In genomic region chr20:47656313-47656712, GRCh38 we compare ENCODE assay signal across 27 cellular contexts.
DNase-seq lines count a peak whose midpoint lies in the region; ATAC-seq, FAIRE-seq and TF ChIP-seq lines count a peak whose summit lies in the region.
"Had no signal": no experiment of that assay in that cellular context is flagged by ENCODE, and none has a peak within 500 bp of the region (broad histone marks: within the 10 kb centered on the region; RNA-seq: fewer than 3 reads in every experiment).

No MANE protein-coding gene starts in this region.

- FAIRE-seq in HTR-8/SVneo (lab: Jason Lieb, UNC): peak; percentile 28

- no peak overlapping the region for H3K4me3 ChIP-seq in right atrium auricular region
- H3K4me3 ChIP-seq: lower lobe of right lung, mucosa of descending colon, SJSA1, skin epidermis, suprapubic skin, upper lobe of left lung had no signal

- no peak overlapping the region for H3K27ac ChIP-seq in right atrium auricular region
- H3K27ac ChIP-seq: lower lobe of right lung, SJSA1, skin epidermis, suprapubic skin, upper lobe of left lung had no signal

- H3K36me3 ChIP-seq in right atrium auricular region: peaks cover 38% of the 10 kb centered on the region

- H3K9me3 ChIP-seq in right atrium auricular region: no peaks in the 10 kb centered on the region
- H3K9me3 ChIP-seq: lower lobe of right lung, mucosa of descending colon, SJSA1, suprapubic skin, upper lobe of left lung had no signal

- no peaks in the 10 kb centered on the region for H3K27me3 Mint-ChIP-seq in CD14-positive monocyte (ENCODE audit: low read depth in 3 of 3)
- H3K27me3 Mint-ChIP-seq in central memory CD8-positive, alpha-beta T cell: no peaks in the 10 kb centered on the region
- H3K27me3 Mint-ChIP-seq: activated CD4-positive, alpha-beta memory T cell treated with anti-CD3 and anti-CD28 coated beads for 36 hours; activated naive CD4-positive, alpha-beta T cell treated with anti-CD3 and anti-CD28 coated beads, Interleukin-2, amount 50 U/mL, for 24 hours; activated T-helper 17 cell treated with anti-CD3 and anti-CD28 coated beads, Interleukin-2, amount 50 U/mL, for 72 hours had no signal

- H3K4me3 Mint-ChIP-seq in CD14-positive monocyte: no peak overlapping the region
- H3K4me3 Mint-ChIP-seq in central memory CD8-positive, alpha-beta T cell: no peak overlapping the region
- H3K4me3 Mint-ChIP-seq: activated CD4-positive, alpha-beta memory T cell treated with anti-CD3 and anti-CD28 coated beads for 36 hours; activated naive CD4-positive, alpha-beta T cell treated with anti-CD3 and anti-CD28 coated beads, Interleukin-2, amount 50 U/mL, for 24 hours; activated T-helper 17 cell treated with anti-CD3 and anti-CD28 coated beads, Interleukin-2, amount 50 U/mL, for 72 hours; nephron had no signal

- H3K27ac Mint-ChIP-seq in CD14-positive monocyte: peak overlapping the region in 6 of 7 donors; percentile 12 to 84 (median 41)
- peak overlapping the region; percentile 38 for H3K27ac Mint-ChIP-seq in central memory CD8-positive, alpha-beta T cell (ENCODE audit: low read depth)
- H3K27ac Mint-ChIP-seq: activated CD4-positive, alpha-beta memory T cell treated with anti-CD3 and anti-CD28 coated beads for 36 hours; activated naive CD4-positive, alpha-beta T cell treated with anti-CD3 and anti-CD28 coated beads, Interleukin-2, amount 50 U/mL, for 24 hours; activated T-helper 17 cell treated with anti-CD3 and anti-CD28 coated beads, Interleukin-2, amount 50 U/mL, for 72 hours had no signal

- intact Hi-C loops in CD14-positive monocyte (cut with micrococcal nuclease): no loop called here

- H3K4me1 ChIP-seq in right atrium auricular region: peaks cover 0 to 7% of the 10 kb centered on the region in 2 donors
- H3K4me1 ChIP-seq: lower lobe of right lung, SJSA1, suprapubic skin had no signal

- no peaks in the 10 kb centered on the region for H3K9me3 Mint-ChIP-seq in CD14-positive monocyte
- no peaks in the 10 kb centered on the region for H3K9me3 Mint-ChIP-seq in central memory CD8-positive, alpha-beta T cell
- H3K9me3 Mint-ChIP-seq: activated CD4-positive, alpha-beta memory T cell treated with anti-CD3 and anti-CD28 coated beads for 36 hours; activated naive CD4-positive, alpha-beta T cell treated with anti-CD3 and anti-CD28 coated beads, Interleukin-2, amount 50 U/mL, for 24 hours; activated T-helper 17 cell treated with anti-CD3 and anti-CD28 coated beads, Interleukin-2, amount 50 U/mL, for 72 hours; nephron had no signal

- H3K36me3 Mint-ChIP-seq in CD14-positive monocyte: peaks cover 84 to 93% of the 10 kb centered on the region in 2 donors
- peaks cover 58% of the 10 kb centered on the region for H3K36me3 Mint-ChIP-seq in central memory CD8-positive, alpha-beta T cell (ENCODE audit: insufficient read depth)

- no peak for ATAC-seq in central memory CD8-positive, alpha-beta T cell (replicated peaks; ENCODE audit: extremely low read depth, poor library complexity, severe bottlenecking)
- no peak for ATAC-seq in HG03520 (IDR thresholded peaks at IDR 0.05; ENCODE audit: unreplicated experiment)
- ATAC-seq: activated CD4-positive, CD25-positive, alpha-beta regulatory T cell treated with anti-CD3 and anti-CD28 coated beads, Interleukin-2, amount 50 U/mL, for 24 hours; activated T-helper 17 cell treated with anti-CD3 and anti-CD28 coated beads, Interleukin-2, amount 50 U/mL, for 72 hours; lower lobe of right lung; mucosa of descending colon had no signal

- DNase-seq in CD14-positive monocyte (ENCODE audit: low spot score): no peak
- no peak for DNase-seq in HTR-8/SVneo (ENCODE audit: insufficient read length, low spot score)
- peak; percentile 75 for DNase-seq in NOMO-1 treated with dmso at 0.1 percent for 144 hours (lab: John Stamatoyannopoulos, UW; ENCODE audit: unreplicated experiment)
- no peak for DNase-seq in central memory CD8-positive, alpha-beta T cell (ENCODE audit: low spot score in 2 of 2)
- DNase-seq in NCI-H1417 treated with DMSO at 0.1 percent for 48 hours (lab: John Stamatoyannopoulos, UW): no peak
- no peak for DNase-seq in GM19240 (ENCODE audit: insufficient read length, low spot score)
- no peak for DNase-seq in right atrium auricular region (ENCODE audit: low spot score)
- DNase-seq: ACHN; activated CD4-positive, alpha-beta memory T cell treated with anti-CD3 and anti-CD28 coated beads for 36 hours; COR-L47; HCEC 1CT; hippocampal formation; lower lobe of right lung; mucosa of descending colon; NCI-H2029 treated with DMSO at 0.1 percent for 48 hours; RPMI8226; stimulated activated naive CD4-positive, alpha-beta T cell treated with Interleukin-2 at 50 U/mL for 16 hours; T-helper 1 cell; upper lobe of left lung had no signal

- TF ChIP-seq CTCF in CD14-positive monocyte (IDR thresholded peaks at IDR 0.05) (no peak), right atrium auricular region (IDR thresholded peaks at IDR 0.05) (no peak)

- peaks cover 8% of the 10 kb centered on the region for H3K4me1 Mint-ChIP-seq in CD14-positive monocyte
- no peaks in the 10 kb centered on the region for H3K4me1 Mint-ChIP-seq in central memory CD8-positive, alpha-beta T cell
- H3K4me1 Mint-ChIP-seq: activated naive CD4-positive, alpha-beta T cell treated with anti-CD3 and anti-CD28 coated beads, Interleukin-2, amount 50 U/mL, for 24 hours; activated T-helper 17 cell treated with anti-CD3 and anti-CD28 coated beads, Interleukin-2, amount 50 U/mL, for 72 hours; nephron had no signal

- H3K27me3 ChIP-seq in right atrium auricular region: no peaks in the 10 kb centered on the region
- H3K27me3 ChIP-seq: SJSA1, suprapubic skin, upper lobe of left lung had no signal
